ENCODE assay signal across 29 cellular contexts in genomic region chr4:8821151-8821950, GRCh38. TPM values are rescaled to one million over a fixed set of nuclear protein-coding genes. Genes with fewer than 3 reads are reported as not detected.
DNase-seq lines count a peak whose midpoint lies in the region; ATAC-seq, FAIRE-seq and TF ChIP-seq lines count a peak whose summit lies in the region.
"Had no signal": no experiment of that assay in that cellular context is flagged by ENCODE, and none has a peak within 500 bp of the region (broad histone marks: within the 10 kb centered on the region; RNA-seq: fewer than 3 reads in every experiment).

No MANE protein-coding gene starts in this region.

- no peaks in the 10 kb centered on the region for H3K4me1 ChIP-seq in trophoblast cell (ENCODE audit: control insufficient read depth in 1 of 2, insufficient read depth in 2 of 2, low read length in 2 of 2)
- H3K4me1 ChIP-seq: SJCRH30 had no signal

- no peaks in the 10 kb centered on the region for H3K36me3 Mint-ChIP-seq in endothelial cell (ENCODE audit: low read depth, unreplicated experiment)
- H3K36me3 Mint-ChIP-seq: activated naive CD8-positive, alpha-beta T cell treated with anti-CD3 and anti-CD28 coated beads for 36 hours; CD4-positive, CD25-positive, alpha-beta regulatory T cell had no signal

- H2AFZ ChIP-seq in trophoblast cell (ENCODE audit: insufficient read depth, low read length, poor library complexity): no peak overlapping the region
- H2AFZ ChIP-seq: hepatocyte had no signal

- H3K36me3 ChIP-seq in trophoblast cell (ENCODE audit: control insufficient read depth in 1 of 2, insufficient read depth in 2 of 2, low read length in 2 of 2): no peaks in the 10 kb centered on the region
- H3K36me3 ChIP-seq: MG63 had no signal

- H3K27me3 Mint-ChIP-seq in endothelial cell (ENCODE audit: unreplicated experiment): peaks cover 8% of the 10 kb centered on the region

- no peaks in the 10 kb centered on the region for H3K9me3 Mint-ChIP-seq in endothelial cell (ENCODE audit: unreplicated experiment)
- H3K9me3 Mint-ChIP-seq: activated CD4-positive, alpha-beta T cell treated with anti-CD3 and anti-CD28 coated beads, Interleukin-2, amount 10 ng/mL, durations not matched to agents 7 days and 5 days; activated naive CD8-positive, alpha-beta T cell treated with anti-CD3 and anti-CD28 coated beads for 36 hours; activated T-cell treated with anti-CD3 and anti-CD28 coated beads, Interleukin-2, amount 50 U/mL, for 4 hours; T-helper 1 cell treated with Interleukin-12 subunit alpha and Interleukin-12 subunit beta and Interleukin-4 antibody, amounts not matched to agents 30 μg/mL and 1 μg/mL, for 36 hours had no signal

- no peak overlapping the region for H3K27ac ChIP-seq in trophoblast cell (ENCODE audit: low read depth, low read length)
- H3K27ac ChIP-seq: hepatocyte, HL-60, SJCRH30, VCaP had no signal

- no peak for FAIRE-seq in GM12892 (lab: Jason Lieb, UNC)
- FAIRE-seq: astrocyte, GM18507, H54 had no signal

- H3K79me2 ChIP-seq in trophoblast cell (ENCODE audit: control insufficient read depth, insufficient read depth, low read length, poor library complexity): no peaks in the 10 kb centered on the region
- H3K79me2 ChIP-seq: hepatocyte had no signal

- no peak overlapping the region for H2AK5ac ChIP-seq in trophoblast cell (ENCODE audit: low read length)

- no peak overlapping the region for H3K9ac ChIP-seq in trophoblast cell (ENCODE audit: low read length)

- no peak for TF ChIP-seq POLR2A in GM12892 (IDR thresholded peaks at IDR 0.05; ENCODE audit: low read depth, low read length)

- H2BK12ac ChIP-seq in trophoblast cell (ENCODE audit: low read length): no peak overlapping the region

- no peak overlapping the region for H3K14ac ChIP-seq in trophoblast cell (ENCODE audit: low read length)

- H3K4me2 ChIP-seq in trophoblast cell (ENCODE audit: low read length): no peak overlapping the region
- H3K4me2 ChIP-seq: hepatocyte had no signal

- H3K79me1 ChIP-seq in trophoblast cell (ENCODE audit: low read length): no peaks in the 10 kb centered on the region

- no CpG with 5 or more reads among the region's 21 CpGs for WGBS in trophoblast cell (ENCODE audit: extremely low coverage, insufficient coverage, insufficient read length)

- peak; percentile 9 for DNase-seq in AG20443 (ENCODE audit: low spot score)
- peak; percentile 5 for DNase-seq in GM12892 (ENCODE audit: insufficient read length)
- peak; percentile 2 for DNase-seq in endothelial cell (ENCODE audit: low spot score)
- DNase-seq in trophoblast cell: no peak
- no peak for DNase-seq in stimulated activated CD4-positive, alpha-beta T cell treated with anti-CD3 and anti-CD28 coated beads, Interleukin-2, amount 100 ng/mL, for 24 hours
- DNase-seq in UCSD-AML1 (lab: John Stamatoyannopoulos, UW; ENCODE audit: unreplicated experiment): no peak
- DNase-seq: activated CD4-positive, alpha-beta T cell treated with anti-CD3 and anti-CD28 coated beads, Interleukin-2, amount 10 ng/mL, durations not matched to agents 7 days and 5 days; activated naive CD8-positive, alpha-beta T cell treated with anti-CD3 and anti-CD28 coated beads for 36 hours; activated T-cell treated with anti-CD3 and anti-CD28 coated beads, Interleukin-2, amount 50 U/mL, for 4 hours; CD4-positive, CD25-positive, alpha-beta regulatory T cell; effector CD4-positive, alpha-beta T cell; IMR-90; MG63; NCI-H1417; nucleus accumbens; retina; SJCRH30 had no signal

- ATAC-seq in HG03432 (IDR thresholded peaks at IDR 0.05; ENCODE audit: unreplicated experiment): no peak
- ATAC-seq: activated T-cell treated with anti-CD3 and anti-CD28 coated beads, Interleukin-2, amount 50 U/mL, for 4 hours; esophagus mucosa had no signal

- no peak overlapping the region for H3K18ac ChIP-seq in trophoblast cell (ENCODE audit: low read length)

- H3K27me3 ChIP-seq in trophoblast cell (ENCODE audit: insufficient read depth, low read length): no peaks in the 10 kb centered on the region
- H3K27me3 ChIP-seq: MG63 had no signal

- H2BK120ac ChIP-seq in trophoblast cell (ENCODE audit: insufficient read depth, low read length, poor library complexity): no peak overlapping the region

- no peaks in the 10 kb centered on the region for H3K4me1 Mint-ChIP-seq in endothelial cell (ENCODE audit: unreplicated experiment)
- H3K4me1 Mint-ChIP-seq: activated CD4-positive, alpha-beta T cell treated with anti-CD3 and anti-CD28 coated beads, Interleukin-2, amount 10 ng/mL, durations not matched to agents 7 days and 5 days; activated naive CD8-positive, alpha-beta T cell treated with anti-CD3 and anti-CD28 coated beads for 36 hours; CD4-positive, CD25-positive, alpha-beta regulatory T cell had no signal

- TF ChIP-seq CTCF in endothelial cell (IDR thresholded peaks at IDR 0.05; ENCODE audit: unreplicated experiment): no peak

- H4K91ac ChIP-seq in trophoblast cell (ENCODE audit: low read depth, low read length): no peak overlapping the region

- H4K12ac ChIP-seq in trophoblast cell (ENCODE audit: low read depth, low read length): no peak overlapping the region

- H4K8ac ChIP-seq in trophoblast cell (ENCODE audit: low read depth, low read length): no peak overlapping the region

- no peak overlapping the region for H3K4me3 Mint-ChIP-seq in endothelial cell (ENCODE audit: unreplicated experiment)
- H3K4me3 Mint-ChIP-seq: activated CD4-positive, alpha-beta T cell treated with anti-CD3 and anti-CD28 coated beads, Interleukin-2, amount 10 ng/mL, durations not matched to agents 7 days and 5 days; activated naive CD8-positive, alpha-beta T cell treated with anti-CD3 and anti-CD28 coated beads for 36 hours; activated T-cell treated with anti-CD3 and anti-CD28 coated beads, Interleukin-2, amount 50 U/mL, for 4 hours; CD4-positive, CD25-positive, alpha-beta regulatory T cell; T-helper 1 cell treated with Interleukin-12 subunit alpha and Interleukin-12 subunit beta and Interleukin-4 antibody, amounts not matched to agents 30 μg/mL and 1 μg/mL, for 36 hours had no signal

- H3K9me3 ChIP-seq in trophoblast cell (ENCODE audit: insufficient read depth, low read depth, low read length): peaks cover 5% of the 10 kb centered on the region
- H3K9me3 ChIP-seq: MG63, SJCRH30 had no signal

- no peak overlapping the region for H3K27ac Mint-ChIP-seq in endothelial cell (ENCODE audit: unreplicated experiment)
- H3K27ac Mint-ChIP-seq: activated CD4-positive, alpha-beta T cell treated with anti-CD3 and anti-CD28 coated beads, Interleukin-2, amount 10 ng/mL, durations not matched to agents 7 days and 5 days; activated naive CD8-positive, alpha-beta T cell treated with anti-CD3 and anti-CD28 coated beads for 36 hours; T-helper 1 cell treated with Interleukin-12 subunit alpha and Interleukin-12 subunit beta and Interleukin-4 antibody, amounts not matched to agents 30 μg/mL and 1 μg/mL, for 36 hours had no signal

- H2BK5ac ChIP-seq in trophoblast cell (ENCODE audit: low read depth, low read length, poor library complexity): no peak overlapping the region

- H3K4ac ChIP-seq in trophoblast cell (ENCODE audit: low read depth, low read length): no peak overlapping the region

- no peak overlapping the region for H3K23ac ChIP-seq in trophoblast cell (ENCODE audit: low read length)

- peak overlapping the region; percentile 31 for H3K4me3 ChIP-seq in trophoblast cell (ENCODE audit: low read depth, low read length)
- H3K4me3 ChIP-seq: hepatocyte, lung, MG63, SJCRH30 had no signal

RNA-seq across cellular contexts. Expression of gene HMX1, which starts 50.3 kb away (rescaled TPM):
- polyA plus RNA-seq in GM12892 (2012; ENCODE audit: missing spikeins): not detected
- total RNA-seq in endothelial cell (ENCODE audit: unreplicated experiment): not detected
- polyA plus RNA-seq in trophoblast cell (2013): 0.72 and 0.77 TPM in 2 replicates
- total RNA-seq: activated CD4-positive, alpha-beta T cell treated with anti-CD3 and anti-CD28 coated beads, Interleukin-2, amount 10 ng/mL, durations not matched to agents 7 days and 5 days; activated naive CD8-positive, alpha-beta T cell treated with anti-CD3 and anti-CD28 coated beads for 36 hours; activated T-cell treated with anti-CD3 and anti-CD28 coated beads, Interleukin-2, amount 50 U/mL, for 4 hours; CD4-positive, CD25-positive, alpha-beta regulatory T cell; esophagus mucosa; frontal cortex; hepatocyte; IMR-90; lung; SJCRH30; subcutaneous adipose tissue had no signal
- polyA plus RNA-seq: CD4-positive, CD25-positive, alpha-beta regulatory T cell; hepatocyte; IMR-90; lung had no signal

Comparison
In these comparisons a context has a peak if more than half of its experiments do, and no peak if none do; other contexts are left out.
1. DNase-seq: peak in AG20443 (single experiment), GM12892 (single experiment) and endothelial cell (single experiment); none in trophoblast cell (0 of 2), stimulated activated CD4-positive, alpha-beta T cell treated with anti-CD3 and anti-CD28 coated beads, Interleukin-2, amount 100 ng/mL, for 24 hours (0 of 2) and UCSD-AML1 (single experiment).